ENCODE assay signal across 8 cellular contexts in genomic region chr6:70667711-70668498, GRCh38. TPM values are rescaled to one million over a fixed set of nuclear protein-coding genes. Genes with fewer than 3 reads are reported as not detected.
DNase-seq lines count a peak whose midpoint lies in the region; ATAC-seq, FAIRE-seq and TF ChIP-seq lines count a peak whose summit lies in the region.

SMAP1 (plus strand) TSS chr6:70667883; CDS start chr6:70668024, 141 bp downstream.

- no peak for TF ChIP-seq CTCF in psoas muscle (IDR thresholded peaks at IDR 0.05)

- H3K4me1 ChIP-seq in psoas muscle: peaks cover 56% of the 10 kb centered on the region

- peak; percentile 95 for ATAC-seq in GM18498 (IDR thresholded peaks at IDR 0.05; ENCODE audit: unreplicated experiment)
- peak; percentile 84 for ATAC-seq in HG02884 (IDR thresholded peaks at IDR 0.05; ENCODE audit: unreplicated experiment)
- ATAC-seq in left ventricle myocardium superior: peak; percentile 98
- ATAC-seq in psoas muscle: peak; percentile 90 to 95 (median 92)

- 0 to 1% (median 0%) methylated on average over 58 to 90 of the region's 90 CpGs for WGBS in psoas muscle, 3 donors

- intact Hi-C loops in left ventricle myocardium superior (cut with micrococcal nuclease) (loop anchor here (10.0 kb wide), 1 partner anchor 103 kb away; the partner anchor contains the start of gene SDHAF4), psoas muscle (cut with DNase I) (loop anchor here (5.0 kb wide), 2 partner anchors 101 to 256 kb away; partner anchors contain the start of genes FAM135A (in 1 of the 2) and SDHAF4 (in 1 of the 2))

- no peaks in the 10 kb centered on the region for H3K9me3 ChIP-seq in psoas muscle

- DNase-seq in NCI-H146 treated with DMSO at 0.1 percent for 48 hours (lab: John Stamatoyannopoulos, UW; ENCODE audit: unreplicated experiment): peak; percentile 86
- DNase-seq in T-helper 2 cell: peak; percentile 81 to 95 (median 88)
- peak; percentile 98 for DNase-seq in left ventricle myocardium superior
- DNase-seq in psoas muscle: peak; percentile 97 to 98
- peak; percentile 96 for DNase-seq in urothelium cell line (ENCODE audit: low spot score)

- H3K36me3 ChIP-seq in psoas muscle (ENCODE audit: insufficient read depth in 1 of 2, low read depth in 1 of 2): no peaks in the 10 kb centered on the region

- H3K27ac ChIP-seq in angular gyrus (ENCODE audit: low read depth, low read length) (peak within 1 kb of the TSS; percentile 92), psoas muscle (peak within 1 kb of the TSS; percentile 95)

- peak within 1 kb of the TSS; percentile 89 for H3K4me3 ChIP-seq in psoas muscle

- no peaks in the 10 kb centered on the region for H3K27me3 ChIP-seq in psoas muscle (ENCODE audit: insufficient read depth in 3 of 3, low read length in 2 of 3)

- no peak for FAIRE-seq in urothelium cell line (lab: Jason Lieb, UNC)

RNA-seq across cellular contexts. Expression of gene SMAP1, which starts in this region (rescaled TPM):
- total RNA-seq in left ventricle myocardium superior (32.2 TPM), psoas muscle (10 to 100 TPM; 24.0 to 40.2 (median 29.8) TPM)
- polyA plus RNA-seq in psoas muscle: 10 to 100 TPM; 19.0 to 22.0 (median 20.8) TPM

Comparison
In these comparisons a context has a peak if more than half of its experiments do, and no peak if none do; other contexts are left out.
1. Peak in every context shown above with its lines: DNase-seq, ATAC-seq, H3K4me3 ChIP-seq and H3K27ac ChIP-seq.